Comparison of ENCODE assay signal across 8 cellular contexts in the genomic region with DNA sequence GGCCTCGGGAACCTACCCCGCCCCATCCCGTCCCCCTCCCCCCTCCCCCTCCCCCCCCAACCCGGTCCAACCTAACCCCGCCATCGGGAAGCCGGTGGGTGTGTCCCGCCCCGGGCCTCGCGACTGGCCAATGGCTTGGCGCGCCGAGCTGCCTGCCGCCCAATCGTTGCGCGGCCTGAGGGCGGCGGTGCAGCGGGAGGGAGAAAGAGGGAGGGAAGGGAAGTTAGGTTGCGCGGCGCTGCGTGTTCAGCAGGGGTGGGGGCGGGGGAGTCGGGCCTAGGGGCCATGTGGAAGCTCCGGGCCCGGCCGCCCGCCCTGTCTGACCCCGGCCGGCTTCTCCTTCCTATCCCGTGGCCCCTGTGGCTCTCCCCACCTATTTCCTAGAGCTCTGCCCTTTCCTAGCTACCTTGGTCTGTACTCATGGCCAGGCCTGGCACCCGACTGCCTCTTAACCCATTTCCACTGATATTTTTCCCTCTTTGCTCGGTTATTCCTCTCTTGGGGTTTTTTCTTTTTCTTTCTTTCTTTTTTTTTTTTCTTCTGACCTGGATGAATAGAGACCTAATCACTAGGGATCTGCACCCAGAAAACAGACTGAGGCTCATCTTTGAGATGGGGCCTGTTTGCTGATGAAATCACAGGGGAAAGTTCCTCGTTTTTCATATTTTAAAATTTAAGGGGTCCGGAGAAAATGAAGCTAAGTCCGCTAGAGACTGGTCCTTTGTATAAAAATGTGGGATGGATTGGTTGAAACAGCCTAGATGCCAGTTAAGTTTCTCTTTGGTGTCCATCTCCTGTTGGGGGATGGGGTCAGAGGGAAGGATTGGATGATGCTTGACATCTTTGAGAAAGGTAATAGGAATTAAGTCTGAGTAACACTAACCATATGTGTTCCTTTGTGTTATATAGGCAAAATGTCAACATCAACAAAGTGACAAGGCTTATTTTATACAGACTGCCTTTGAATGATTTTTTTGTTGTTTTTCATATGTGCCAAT. TPM values are rescaled to one million over a fixed set of nuclear protein-coding genes. Genes with fewer than 3 reads are reported as not detected.
A peak's percentile ranks its signal among the peaks of the same experiment; 100 is the strongest.
DNase-seq lines count a peak whose midpoint lies in the region; ATAC-seq, FAIRE-seq and TF ChIP-seq lines count a peak whose summit lies in the region.

No MANE protein-coding gene starts in this region.

- FAIRE-seq in bronchial epithelial cell (lab: Jason Lieb, UNC) (no peak), small intestine (lab: Jason Lieb, UNC) (no peak)

- ATAC-seq in GM18858 (IDR thresholded peaks at IDR 0.05; ENCODE audit: unreplicated experiment) (peak; percentile 48), HG03097 (IDR thresholded peaks at IDR 0.05; ENCODE audit: low FRiP score, unreplicated experiment) (peak; percentile 51)

- WGBS in small intestine, 3 donors, result 0 to 3% (median 1%) methylated on average over 16 to 39 of the region's 39 CpGs

- H3K4me1 ChIP-seq in small intestine (ENCODE audit: control insufficient read depth in 2 of 2, insufficient read depth in 1 of 2, low read depth in 1 of 2, low read length in 1 of 2), result peaks cover 2 to 6% of the 10 kb centered on the region in 2 donors

- H3K9me3 ChIP-seq in small intestine (ENCODE audit: control insufficient read depth, low read depth), result no peaks in the 10 kb centered on the region

- H3K27ac ChIP-seq in 22Rv1 (peak overlapping the region; percentile 94), small intestine (ENCODE audit: low read depth in 1 of 2, low read length in 1 of 2) (peak overlapping the region in 1 of 2 donors; percentile 79)

- peak overlapping the region; percentile 82 for H3K4me3 ChIP-seq in WI38 (ENCODE audit: low read depth, low read length)
- H3K4me3 ChIP-seq in bronchial epithelial cell (ENCODE audit: low read depth, low read length), result peak overlapping the region; percentile 73
- H3K4me3 ChIP-seq in small intestine (ENCODE audit: low read depth in 1 of 2, low read length in 2 of 2), result peak overlapping the region; percentile 84 to 90

- H3K36me3 ChIP-seq in bronchial epithelial cell (ENCODE audit: control insufficient read depth, insufficient read depth, low read length), result peaks cover 14% of the 10 kb centered on the region
- peaks cover 6 to 15% of the 10 kb centered on the region in 2 donors for H3K36me3 ChIP-seq in small intestine (ENCODE audit: control insufficient read depth in 2 of 2, insufficient read depth in 2 of 2, low read length in 2 of 2)

- TF ChIP-seq CTCF in 22Rv1 (IDR thresholded peaks at IDR 0.05), result no peak
- no peak for TF ChIP-seq CTCF in WI38 (IDR thresholded peaks at IDR 0.05; ENCODE audit: low read depth, low read length)
- TF ChIP-seq CTCF in bronchial epithelial cell (IDR thresholded peaks at IDR 0.05; ENCODE audit: insufficient read depth, low read length, severe bottlenecking), result no peak

- DNase-seq in NCI-H2196 (lab: John Stamatoyannopoulos, UW; ENCODE audit: unreplicated experiment), result peak; percentile 96
- peak; percentile 82 for DNase-seq in bronchial epithelial cell (ENCODE audit: low read depth)
- peak; percentile 95 for DNase-seq in iPS-NIHi7 (ENCODE audit: extremely low spot score)
- DNase-seq in small intestine, result peak; percentile 96

- H3K27me3 ChIP-seq in bronchial epithelial cell (ENCODE audit: control insufficient read depth, insufficient read depth, low read length) (no peaks in the 10 kb centered on the region), small intestine (ENCODE audit: control insufficient read depth in 2 of 2, insufficient read depth in 2 of 2, low read length in 2 of 2) (no peaks in the 10 kb centered on the region)

RNA-seq across cellular contexts. Expression of a gene that starts 1.1 kb away (rescaled TPM):
- 211 and 279 TPM in 2 replicates for total RNA-seq in bronchial epithelial cell
- polyA plus RNA-seq in small intestine, result 10 to 100 TPM; 25.9 to 82.4 (median 27.1) TPM

RNA-seq across cellular contexts. Expression of a gene that starts 43.1 kb away (rescaled TPM):
- 6.3 and 9.1 TPM in 2 replicates for total RNA-seq in bronchial epithelial cell
- polyA plus RNA-seq in small intestine, result 1 to 10 TPM in 2 of 3 donors, under 1 TPM in 1; 0.22 to 5.5 (median 3.5) TPM
